In genomic region chr5:9297171-9297570, GRCh38 we compare ENCODE assay signal across 8 cellular contexts.
"Had no signal": no experiment of that assay in that cellular context is flagged by ENCODE, and none has a peak within 500 bp of the region (broad histone marks: within the 10 kb centered on the region; RNA-seq: fewer than 3 reads in every experiment).

No MANE protein-coding gene starts in this region.

- H2AFZ ChIP-seq: GM23338 had no signal

- FAIRE-seq: K562 had no signal

- DNase-seq: H7, HFFc6, IMR-90 had no signal

- H3K36me3 ChIP-seq: HAP-1 had no signal

- H3K9me3 Mint-ChIP-seq: GM23338, HFFc6 had no signal

- H3K4me3 Mint-ChIP-seq: GM23338, HFFc6 had no signal

- H3K9me3 ChIP-seq: HAP-1 had no signal

- H3K4me2 ChIP-seq: GM23338 had no signal

- H3K27ac Mint-ChIP-seq: GM23338, HFFc6 had no signal

- ATAC-seq: GM23338, HCT116, K562 had no signal

- H3K4me1 ChIP-seq: HAP-1 had no signal

- H3K4me3 ChIP-seq: GM23338, HAP-1, K562 had no signal

- H3K27ac ChIP-seq: HL-60 had no signal
